Comparison of ENCODE assay signal across 10 cellular contexts in the genomic region with DNA sequence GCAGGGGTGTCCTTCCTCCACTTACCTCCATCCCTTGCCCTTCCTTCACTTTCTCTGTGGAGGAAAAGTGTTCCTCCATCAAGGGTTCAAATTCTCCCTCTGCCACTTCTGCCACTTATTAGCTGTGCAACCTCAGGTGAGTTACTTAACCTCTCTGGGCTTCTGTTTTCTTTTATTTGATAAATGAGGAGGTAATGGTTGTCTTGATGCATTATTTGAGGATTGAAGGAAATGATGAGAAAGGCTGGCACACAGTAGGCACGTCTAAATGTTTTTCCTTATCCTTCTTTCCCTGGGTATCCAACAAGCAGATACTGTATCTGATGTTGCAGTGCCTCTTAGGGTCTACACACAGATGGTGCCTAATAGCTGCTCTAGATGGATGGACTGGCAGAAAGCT. TPM values are rescaled to one million over a fixed set of nuclear protein-coding genes. Genes with fewer than 3 reads are reported as not detected.
"Had no signal": no experiment of that assay in that cellular context is flagged by ENCODE, and none has a peak within 500 bp of the region (broad histone marks: within the 10 kb centered on the region; RNA-seq: fewer than 3 reads in every experiment).

No MANE protein-coding gene starts in this region.

- H2AFZ ChIP-seq: GM23338 had no signal

- H3K4me3 Mint-ChIP-seq: GM23338, H9, HFFc6 had no signal

- H3K9me3 Mint-ChIP-seq: HFFc6 had no signal

- H3K27ac ChIP-seq: HL-60 had no signal

- ATAC-seq: GM23338 had no signal

- FAIRE-seq: H1, H54 had no signal

- DNase-seq: H9, HCEC 1CT, HFFc6, IMR-90, KBM-7 had no signal

- H3K4me3 ChIP-seq: GM23338 had no signal

- H3K4me2 ChIP-seq: GM23338 had no signal

- H3K27ac Mint-ChIP-seq: GM23338, H9, HFFc6 had no signal

RNA-seq across cellular contexts. Expression of a gene that starts 14.3 kb away (rescaled TPM):
- total RNA-seq: GM23338, H1, H9, HT1080, IMR-90 had no signal
- polyA plus RNA-seq: GM23338, H1, IMR-90 had no signal
